In genomic region chr13:50025446-50025845, GRCh38 we compare ENCODE assay signal across 2 cellular contexts.
TF ChIP-seq lines count a peak whose summit lies in the region.

No MANE protein-coding gene starts in this region.

TF ChIP-seq in SK-N-SH, 30 proteins besides CTCF, POLR2A, EP300 and RAD21:
- TF ChIP-seq REST (IDR thresholded peaks at IDR 0.05; ENCODE audit: low read depth, low read length) (no peak), NFIC (IDR thresholded peaks at IDR 0.05; ENCODE audit: borderline replicate concordance) (no peak), FOXM1 (IDR thresholded peaks at IDR 0.05; ENCODE audit: low read depth) (no peak), TCF12 (IDR thresholded peaks at IDR 0.05) (no peak), IRF3 (IDR thresholded peaks at IDR 0.05; ENCODE audit: low read depth, low read length) (no peak), GATA2 (CRISPR knock-in tag; IDR thresholded peaks at IDR 0.05) (no peak), TEAD4 (IDR thresholded peaks at IDR 0.05; ENCODE audit: borderline replicate concordance, insufficient read depth) (no peak), USF1 (IDR thresholded peaks at IDR 0.05; ENCODE audit: borderline replicate concordance, low read depth) (no peak), JUND (IDR thresholded peaks at IDR 0.05) (no peak), YY1 (IDR thresholded peaks at IDR 0.05; ENCODE audit: low read depth) (no peak), FOXJ3 (CRISPR knock-in tag; IDR thresholded peaks at IDR 0.05) (no peak), GABPA (IDR thresholded peaks at IDR 0.05; ENCODE audit: low read depth) (no peak), TAF1 (IDR thresholded peaks at IDR 0.05; ENCODE audit: borderline replicate concordance, low read depth, low read length) (no peak)

TF ChIP-seq in endothelial cell of umbilical vein, 7 proteins besides CTCF, POLR2A, EP300 and RAD21 (continued from another document):
- no peak for TF ChIP-seq EZH2 (IDR thresholded peaks at IDR 0.05; ENCODE audit: borderline replicate concordance, low read depth, low read length, severe bottlenecking)
- TF ChIP-seq POLR2AphosphoS5 (IDR thresholded peaks at IDR 0.05; ENCODE audit: insufficient read depth, low read depth, low read length): no peak
- TF ChIP-seq MYC (IDR thresholded peaks at IDR 0.05; ENCODE audit: low read depth, low read length): no peak
TF ChIP-seq in endothelial cell of umbilical vein: peak in this region for 0.
